17 cellular contexts compared by ENCODE assay signal in genomic region chr4:19358015-19358414, GRCh38.
"Had no signal": no experiment of that assay in that cellular context is flagged by ENCODE, and none has a peak within 500 bp of the region (broad histone marks: within the 10 kb centered on the region; RNA-seq: fewer than 3 reads in every experiment).

No MANE protein-coding gene starts in this region.

- DNase-seq: activated B cell treated with CpG ODN at 0.5 μM for 24 hours; activated CD4-positive, alpha-beta T cell treated with anti-CD3 and anti-CD28 coated beads, Interleukin-2, amount 10 ng/mL, durations not matched to agents 24 days and 14 days; activated CD8-positive, alpha-beta memory T cell treated with anti-CD3 and anti-CD28 coated beads for 24 hours; activated naive CD4-positive, alpha-beta T cell treated with Interleukin-2 at 50 U/mL for 16 hours; activated naive CD8-positive, alpha-beta T cell treated with anti-CD3 and anti-CD28 coated beads, Interleukin-2, amount 50 U/mL, for 24 hours; central memory CD4-positive, alpha-beta T cell; cortex of kidney; endodermal cell; left ventricle myocardium inferior; mesenchymal stem cell; occipital lobe; sigmoid colon; stimulated activated CD4-positive, alpha-beta T cell treated with anti-CD3 and anti-CD28 coated beads, Interleukin-2, amount 100 ng/mL, for 48 hours; stimulated activated naive CD4-positive, alpha-beta T cell treated with Interleukin-2 at 50 U/mL for 16 hours; T-helper 17 cell had no signal

- H3K27ac Mint-ChIP-seq: activated B cell treated with CpG ODN at 0.5 μM for 24 hours; activated CD4-positive, alpha-beta T cell treated with anti-CD3 and anti-CD28 coated beads, Interleukin-2, amount 10 ng/mL, durations not matched to agents 24 days and 14 days; activated naive CD8-positive, alpha-beta T cell treated with anti-CD3 and anti-CD28 coated beads, Interleukin-2, amount 50 U/mL, for 24 hours; endodermal cell; natural killer cell treated with Interleukin-12 subunit alpha and Interleukin-12 subunit beta and Interleukin-15 and Interleukin-18, amount 100 ng/mL, for 72 hours; T-helper 17 cell had no signal

- H3K27ac ChIP-seq: left ventricle myocardium inferior, prostate gland, sigmoid colon had no signal

- H3K27me3 ChIP-seq: sigmoid colon had no signal

- H3K4me3 ChIP-seq: left ventricle myocardium inferior, prostate gland, sigmoid colon had no signal

- H3K9me3 Mint-ChIP-seq: endodermal cell had no signal

- H3K4me1 Mint-ChIP-seq: activated B cell treated with CpG ODN at 0.5 μM for 24 hours; activated CD4-positive, alpha-beta T cell treated with anti-CD3 and anti-CD28 coated beads, Interleukin-2, amount 10 ng/mL, durations not matched to agents 24 days and 14 days; activated naive CD8-positive, alpha-beta T cell treated with anti-CD3 and anti-CD28 coated beads, Interleukin-2, amount 50 U/mL, for 24 hours; endodermal cell; T-helper 17 cell had no signal

- H3K4me1 ChIP-seq: left ventricle myocardium inferior, prostate gland, sigmoid colon had no signal

- H3K27me3 Mint-ChIP-seq: activated B cell treated with CpG ODN at 0.5 μM for 24 hours; activated CD4-positive, alpha-beta T cell treated with anti-CD3 and anti-CD28 coated beads, Interleukin-2, amount 10 ng/mL, durations not matched to agents 24 days and 14 days; activated naive CD8-positive, alpha-beta T cell treated with anti-CD3 and anti-CD28 coated beads, Interleukin-2, amount 50 U/mL, for 24 hours; natural killer cell treated with Interleukin-12 subunit alpha and Interleukin-12 subunit beta and Interleukin-15 and Interleukin-18, amount 100 ng/mL, for 72 hours; T-helper 17 cell had no signal

- H3K9me3 ChIP-seq: left ventricle myocardium inferior, prostate gland had no signal

- H3K4me3 Mint-ChIP-seq: activated B cell treated with CpG ODN at 0.5 μM for 24 hours; activated CD4-positive, alpha-beta T cell treated with anti-CD3 and anti-CD28 coated beads, Interleukin-2, amount 10 ng/mL, durations not matched to agents 24 days and 14 days; activated naive CD8-positive, alpha-beta T cell treated with anti-CD3 and anti-CD28 coated beads, Interleukin-2, amount 50 U/mL, for 24 hours; endodermal cell; natural killer cell treated with Interleukin-12 subunit alpha and Interleukin-12 subunit beta and Interleukin-15 and Interleukin-18, amount 100 ng/mL, for 72 hours; T-helper 17 cell had no signal

- ATAC-seq: activated naive CD8-positive, alpha-beta T cell treated with anti-CD3 and anti-CD28 coated beads, Interleukin-2, amount 50 U/mL, for 24 hours; natural killer cell treated with Interleukin-12 subunit alpha and Interleukin-12 subunit beta and Interleukin-15 and Interleukin-18, amount 100 ng/mL, for 72 hours; T-helper 17 cell had no signal

- H3K36me3 ChIP-seq: left ventricle myocardium inferior, prostate gland, sigmoid colon had no signal
